10 cellular contexts compared by ENCODE assay signal in the genomic region with DNA sequence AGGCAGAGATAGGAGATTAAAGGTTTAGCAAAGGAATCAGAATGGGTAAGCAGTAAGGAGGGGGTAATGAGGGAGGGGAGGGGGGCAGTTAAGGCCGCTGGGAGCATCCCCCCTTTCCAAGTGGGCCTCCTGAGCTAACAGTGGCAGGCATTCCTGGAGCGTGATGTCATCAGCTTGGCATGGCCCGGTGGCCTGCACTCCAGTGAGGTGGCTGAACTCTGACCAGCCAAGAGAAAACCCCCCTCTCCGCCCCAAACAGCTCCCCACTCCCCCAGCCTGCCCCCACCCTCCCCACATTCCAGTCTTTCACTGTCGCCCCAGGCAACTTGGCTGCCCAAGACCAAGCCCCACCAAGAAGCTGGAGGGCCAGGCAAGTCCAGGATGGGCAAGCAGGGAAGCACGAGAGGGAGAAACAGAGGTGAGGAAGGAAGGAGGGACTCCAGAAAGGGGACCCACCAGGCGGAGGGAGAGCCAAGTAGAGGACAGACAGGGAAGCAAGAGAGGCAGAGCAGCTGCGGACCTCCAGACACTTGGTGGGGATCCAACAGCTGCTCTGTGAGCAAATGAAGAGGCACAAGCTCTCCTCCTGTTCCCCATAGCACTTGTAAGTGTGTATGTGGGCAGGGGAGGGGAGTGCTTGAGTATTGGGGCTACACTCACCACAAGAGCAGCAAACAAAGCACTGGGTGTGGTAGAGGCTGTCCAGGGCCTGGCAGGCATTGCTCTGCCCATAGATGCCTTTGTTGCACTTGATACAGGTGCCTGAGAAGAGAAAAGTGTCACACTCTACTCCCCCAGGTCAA. TPM values are rescaled to one million over a fixed set of nuclear protein-coding genes. Genes with fewer than 3 reads are reported as not detected.
DNase-seq lines count a peak whose midpoint lies in the region; ATAC-seq, FAIRE-seq and TF ChIP-seq lines count a peak whose summit lies in the region.
"Had no signal": no experiment of that assay in that cellular context is flagged by ENCODE, and none has a peak within 500 bp of the region (broad histone marks: within the 10 kb centered on the region; RNA-seq: fewer than 3 reads in every experiment).

No MANE protein-coding gene starts in this region.

- POLR2A ChIA-PET in endothelial cell of umbilical vein (lab: Charles Lee), result interaction anchor here (0.6 to 1.5 kb wide), 4 partner anchors 10 to 73 kb away, joined by 3 to 9 read pairs (median 4); partner anchors contain the start of gene PRMT5

- no peaks in the 10 kb centered on the region for H3K27me3 ChIP-seq in MG63
- no peaks in the 10 kb centered on the region for H3K27me3 ChIP-seq in endothelial cell of umbilical vein (ENCODE audit: control insufficient read depth in 2 of 2, insufficient read depth in 2 of 2, low read length in 2 of 2)

- H2AFZ ChIP-seq in endothelial cell of umbilical vein (ENCODE audit: low read depth, low read length), result no peak overlapping the region

- H3K4me1 ChIP-seq in endothelial cell of umbilical vein (ENCODE audit: control insufficient read depth, extremely low read depth, insufficient read depth, low read length), result peaks cover 51% of the 10 kb centered on the region

- H3K4me3 Mint-ChIP-seq in stimulated activated naive CD8-positive, alpha-beta T cell treated with anti-CD3 and anti-CD28 coated beads, Interleukin-15, amount 100 ng/mL, for 72 hours, result no peak overlapping the region
- H3K4me3 Mint-ChIP-seq: activated B cell treated with CpG ODN at 0.5 μM for 24 hours had no signal

- BruUV-seq in endothelial cell of umbilical vein (replicated peaks; lab: Mats Ljungman, UMichigan), result no TSS peak

- peaks cover 46% of the 10 kb centered on the region for H3K79me2 ChIP-seq in endothelial cell of umbilical vein (ENCODE audit: control insufficient read depth, insufficient read depth, low read length)

- H3K9me3 ChIP-seq in MG63 (no peaks in the 10 kb centered on the region), endothelial cell of umbilical vein (replicated peaks; ENCODE audit: control insufficient read depth, insufficient read depth, low read length) (no peaks in the 10 kb centered on the region)

- DNase-seq in AG08396 (ENCODE audit: low spot score) (peak; percentile 87), MG63 (peak; percentile 92), endothelial cell of umbilical vein (ENCODE audit: low read depth, low spot score) (peak; percentile 54), mucosa of gallbladder (ENCODE audit: low spot score) (peak; percentile 77), DMS114 treated with DMSO at 0.1 percent for 48 hours (lab: John Stamatoyannopoulos, UW; ENCODE audit: unreplicated experiment) (no peak)
- no peak for DNase-seq in activated T-cell treated with anti-CD3 and anti-CD28 coated beads, Interleukin-2, amount 50 U/mL, for 1 hour
- no peak for DNase-seq in activated CD8-positive, alpha-beta memory T cell treated with anti-CD3 and anti-CD28 coated beads, Interleukin-2, amount 50 U/mL, for 48 hours
- DNase-seq in stimulated activated naive CD8-positive, alpha-beta T cell treated with anti-CD3 and anti-CD28 coated beads, Interleukin-15, amount 100 ng/mL, for 72 hours, result no peak
- DNase-seq: activated B cell treated with CpG ODN at 0.5 μM for 24 hours; stimulated activated CD4-positive, alpha-beta T cell treated with anti-CD3 and anti-CD28 coated beads, Interleukin-15, amount 100 ng/mL, for 24 hours had no signal

- H3K4me1 Mint-ChIP-seq in stimulated activated naive CD8-positive, alpha-beta T cell treated with anti-CD3 and anti-CD28 coated beads, Interleukin-15, amount 100 ng/mL, for 72 hours, result peaks cover 6% of the 10 kb centered on the region

- no peaks in the 10 kb centered on the region for H3K27me3 Mint-ChIP-seq in stimulated activated naive CD8-positive, alpha-beta T cell treated with anti-CD3 and anti-CD28 coated beads, Interleukin-15, amount 100 ng/mL, for 72 hours

- no peaks in the 10 kb centered on the region for H3K9me3 Mint-ChIP-seq in stimulated activated naive CD8-positive, alpha-beta T cell treated with anti-CD3 and anti-CD28 coated beads, Interleukin-15, amount 100 ng/mL, for 72 hours
- H3K9me3 Mint-ChIP-seq: activated B cell treated with CpG ODN at 0.5 μM for 24 hours had no signal

- CTCF ChIA-PET in endothelial cell of umbilical vein (lab: Charles Lee), result interaction anchor here (0.9 to 3.0 kb wide), 10 partner anchors 9 to 105 kb away, joined by 3 to 39 read pairs (median 6); partner anchors contain the start of genes CDH24 and PRMT5

- H3K27ac ChIP-seq in endothelial cell of umbilical vein (ENCODE audit: insufficient read depth, low read depth, low read length), result peak overlapping the region; percentile 87

- H3K36me3 ChIP-seq in MG63 (peaks cover 58% of the 10 kb centered on the region), endothelial cell of umbilical vein (ENCODE audit: control insufficient read depth in 2 of 2, extremely low read depth in 1 of 2, insufficient read depth in 2 of 2, low read length in 2 of 2) (peaks cover 15 to 24% of the 10 kb centered on the region in 2 experiments)

- no peaks in the 10 kb centered on the region for H3K9me1 ChIP-seq in endothelial cell of umbilical vein (replicated peaks; ENCODE audit: control insufficient read depth, extremely low read depth, insufficient read depth, low read length)

- no peak for ATAC-seq in stimulated activated naive CD8-positive, alpha-beta T cell treated with anti-CD3 and anti-CD28 coated beads, Interleukin-15, amount 100 ng/mL, for 72 hours

- TF ChIP-seq POLR2A in endothelial cell of umbilical vein (IDR thresholded peaks at IDR 0.05; ENCODE audit: low read depth, low read length), result no peak

- FAIRE-seq in endothelial cell of umbilical vein (lab: Jason Lieb, UNC), result peak; percentile 79

- intact Hi-C loops in endothelial cell of umbilical vein (cut with micrococcal nuclease), result loop anchor here (2.0 kb wide), 1 partner anchor 21 kb away; the partner anchor contains the start of gene HAUS4

- H3K9ac ChIP-seq in endothelial cell of umbilical vein (replicated peaks; ENCODE audit: extremely low read depth, insufficient read depth, low read length), result peak overlapping the region; percentile 69

- dilution Hi-C loops in endothelial cell of umbilical vein (cut with MboI; ENCODE audit: extremely low pct_ligation_motif_present, low sequenced_read_pairs), result no loop called here

- H3K4me2 ChIP-seq in endothelial cell of umbilical vein (ENCODE audit: insufficient read depth, low read length), result peak overlapping the region; percentile 98

- no peak overlapping the region for H3K27ac Mint-ChIP-seq in stimulated activated naive CD8-positive, alpha-beta T cell treated with anti-CD3 and anti-CD28 coated beads, Interleukin-15, amount 100 ng/mL, for 72 hours
- H3K27ac Mint-ChIP-seq: activated B cell treated with CpG ODN at 0.5 μM for 24 hours had no signal

- TF ChIP-seq CTCF in endothelial cell of umbilical vein (IDR thresholded peaks at IDR 0.05; ENCODE audit: extremely low read depth in 1 of 2, insufficient read depth in 1 of 2, low read depth in 1 of 2, low read length in 2 of 2), result no peak

- no peaks in the 10 kb centered on the region for H4K20me1 ChIP-seq in endothelial cell of umbilical vein (replicated peaks; ENCODE audit: control insufficient read depth, extremely low read depth, insufficient read depth, low read length)

- H3K4me3 ChIP-seq in MG63 (no peak overlapping the region), endothelial cell of umbilical vein (replicated peaks in 1 of 3; ENCODE audit: insufficient read depth in 1 of 3, low read depth in 1 of 3, low read length in 3 of 3) (no peak overlapping the region)

RNA-seq across cellular contexts. Expression of gene AJUBA, which starts 4.5 kb away (rescaled TPM):
- total RNA-seq in MG63 (2014; rRNA removed; shearing (Covaris generic); ENCODE audit: low replicate concordance), result 60.8 and 69.6 TPM in 2 replicates
- total RNA-seq in endothelial cell of umbilical vein, result 54.1 and 61.7 TPM in 2 replicates
- polyA plus RNA-seq in endothelial cell of umbilical vein, result 50.0 and 50.7 TPM in 2 replicates
- 41.4 and 44.7 TPM in 2 replicates for polyA plus RNA-seq in endothelial cell of umbilical vein (2011; cell fraction: cytosol; rRNA removed)
- polyA plus RNA-seq in endothelial cell of umbilical vein (2011; cell fraction: nucleus; rRNA removed), result 64.2 and 66.4 TPM in 2 replicates
- 24.6 and 40.3 TPM in 2 replicates for polyA plus RNA-seq in endothelial cell of umbilical vein (2012)
- 144 and 157 TPM in 2 replicates for polyA minus RNA-seq in endothelial cell of umbilical vein
- polyA minus RNA-seq in endothelial cell of umbilical vein (2011; cell fraction: cytosol; rRNA and poly(A)+ RNA removed), result 62.4 TPM
- 65.9 and 69.6 TPM in 2 replicates for polyA minus RNA-seq in endothelial cell of umbilical vein (2011; cell fraction: nucleus; rRNA and poly(A)+ RNA removed)
- 53.3 TPM for total RNA-seq in mucosa of gallbladder

RNA-seq across cellular contexts. Expression of gene HAUS4, which starts 21.0 kb away (rescaled TPM):
- 41.3 and 76.1 TPM in 2 replicates for total RNA-seq in MG63 (2014; rRNA removed; shearing (Covaris generic); ENCODE audit: low replicate concordance)
- total RNA-seq in endothelial cell of umbilical vein (33.8 and 37.4 TPM in 2 replicates), mucosa of gallbladder (38.8 TPM)
- 23.5 and 30.3 TPM in 2 replicates for polyA plus RNA-seq in endothelial cell of umbilical vein
- 40.9 and 41.1 TPM in 2 replicates for polyA plus RNA-seq in endothelial cell of umbilical vein (2011; cell fraction: cytosol; rRNA removed)
- polyA plus RNA-seq in endothelial cell of umbilical vein (2011; cell fraction: nucleus; rRNA removed), result 60.0 and 60.8 TPM in 2 replicates
- polyA plus RNA-seq in endothelial cell of umbilical vein (2012), result 29.9 and 35.9 TPM in 2 replicates
- polyA minus RNA-seq in endothelial cell of umbilical vein, result 23.1 and 29.5 TPM in 2 replicates
- 29.3 TPM for polyA minus RNA-seq in endothelial cell of umbilical vein (2011; cell fraction: cytosol; rRNA and poly(A)+ RNA removed)
- 17.8 and 31.6 TPM in 2 replicates for polyA minus RNA-seq in endothelial cell of umbilical vein (2011; cell fraction: nucleus; rRNA and poly(A)+ RNA removed)

RNA-seq across cellular contexts. Expression of gene C14orf93, which starts 32.1 kb away (rescaled TPM):
- total RNA-seq in MG63 (2014; rRNA removed; shearing (Covaris generic); ENCODE audit: low replicate concordance), result 3.7 and 12.3 TPM in 2 replicates
- total RNA-seq in endothelial cell of umbilical vein, result 5.4 and 7.1 TPM in 2 replicates
- 9.2 and 10.0 TPM in 2 replicates for polyA plus RNA-seq in endothelial cell of umbilical vein
- 9.5 and 10.0 TPM in 2 replicates for polyA plus RNA-seq in endothelial cell of umbilical vein (2011; cell fraction: cytosol; rRNA removed)
- 11.5 and 18.1 TPM in 2 replicates for polyA plus RNA-seq in endothelial cell of umbilical vein (2011; cell fraction: nucleus; rRNA removed)
- polyA plus RNA-seq in endothelial cell of umbilical vein (2012), result 5.9 and 6.8 TPM in 2 replicates
- 16.4 and 19.1 TPM in 2 replicates for polyA minus RNA-seq in endothelial cell of umbilical vein
- 5.2 TPM for polyA minus RNA-seq in endothelial cell of umbilical vein (2011; cell fraction: cytosol; rRNA and poly(A)+ RNA removed)
- polyA minus RNA-seq in endothelial cell of umbilical vein (2011; cell fraction: nucleus; rRNA and poly(A)+ RNA removed), result 5.0 and 6.1 TPM in 2 replicates
- 13.9 TPM for total RNA-seq in mucosa of gallbladder

RNA-seq across cellular contexts. Expression of gene PRMT5, which starts 48.7 kb away (rescaled TPM):
- 99.2 and 100 TPM in 2 replicates for total RNA-seq in MG63 (2014; rRNA removed; shearing (Covaris generic); ENCODE audit: low replicate concordance)
- 67.2 and 73.1 TPM in 2 replicates for total RNA-seq in endothelial cell of umbilical vein
- 185 and 197 TPM in 2 replicates for polyA plus RNA-seq in endothelial cell of umbilical vein
- 149 and 155 TPM in 2 replicates for polyA plus RNA-seq in endothelial cell of umbilical vein (2011; cell fraction: cytosol; rRNA removed)
- polyA plus RNA-seq in endothelial cell of umbilical vein (2011; cell fraction: nucleus; rRNA removed), result 153 and 169 TPM in 2 replicates
- 59.8 and 91.5 TPM in 2 replicates for polyA plus RNA-seq in endothelial cell of umbilical vein (2012)
- polyA minus RNA-seq in endothelial cell of umbilical vein, result 170 and 188 TPM in 2 replicates
- 142 TPM for polyA minus RNA-seq in endothelial cell of umbilical vein (2011; cell fraction: cytosol; rRNA and poly(A)+ RNA removed)
- polyA minus RNA-seq in endothelial cell of umbilical vein (2011; cell fraction: nucleus; rRNA and poly(A)+ RNA removed), result 38.8 and 62.8 TPM in 2 replicates
- total RNA-seq in mucosa of gallbladder, result 51.0 TPM

RNA-seq across cellular contexts. Expression of gene PSMB5, which starts 56.8 kb away (rescaled TPM):
- total RNA-seq in MG63 (2014; rRNA removed; shearing (Covaris generic); ENCODE audit: low replicate concordance), result 170 and 273 TPM in 2 replicates
- total RNA-seq in endothelial cell of umbilical vein (214 and 236 TPM in 2 replicates), mucosa of gallbladder (103 TPM)
- polyA plus RNA-seq in endothelial cell of umbilical vein, result 459 and 464 TPM in 2 replicates
- 355 and 404 TPM in 2 replicates for polyA plus RNA-seq in endothelial cell of umbilical vein (2011; cell fraction: cytosol; rRNA removed)
- polyA plus RNA-seq in endothelial cell of umbilical vein (2011; cell fraction: nucleus; rRNA removed), result 144 and 152 TPM in 2 replicates
- polyA plus RNA-seq in endothelial cell of umbilical vein (2012), result 223 and 262 TPM in 2 replicates
- polyA minus RNA-seq in endothelial cell of umbilical vein, result 286 and 312 TPM in 2 replicates
- polyA minus RNA-seq in endothelial cell of umbilical vein (2011; cell fraction: cytosol; rRNA and poly(A)+ RNA removed), result 207 TPM
- polyA minus RNA-seq in endothelial cell of umbilical vein (2011; cell fraction: nucleus; rRNA and poly(A)+ RNA removed), result 42.4 and 46.8 TPM in 2 replicates

Comparison
In these comparisons a context has a peak if more than half of its experiments do, and no peak if none do; other contexts are left out.
1. DNase-seq: peak in AG08396 (single experiment), MG63 (single experiment), endothelial cell of umbilical vein (single experiment) and mucosa of gallbladder (single experiment); none in activated T-cell treated with anti-CD3 and anti-CD28 coated beads, Interleukin-2, amount 50 U/mL, for 1 hour (single experiment), activated CD8-positive, alpha-beta memory T cell treated with anti-CD3 and anti-CD28 coated beads, Interleukin-2, amount 50 U/mL, for 48 hours (single experiment), stimulated activated naive CD8-positive, alpha-beta T cell treated with anti-CD3 and anti-CD28 coated beads, Interleukin-15, amount 100 ng/mL, for 72 hours (0 of 2) and DMS114 treated with DMSO at 0.1 percent for 48 hours (single experiment).